Comparison of ENCODE assay signal across 12 cellular contexts in genomic region chr5:53091304-53091703, GRCh38. TPM values are rescaled to one million over a fixed set of nuclear protein-coding genes. Genes with fewer than 3 reads are reported as not detected.
DNase-seq lines count a peak whose midpoint lies in the region; ATAC-seq and TF ChIP-seq lines count a peak whose summit lies in the region.
"Had no signal": no experiment of that assay in that cellular context is flagged by ENCODE, and none has a peak within 500 bp of the region (broad histone marks: within the 10 kb centered on the region; RNA-seq: fewer than 3 reads in every experiment).

No MANE protein-coding gene starts in this region.

- DNase-seq in left cardiac atrium (no peak), left ventricle myocardium inferior (no peak), fibroblast of pulmonary artery (ENCODE audit: low read depth) (peak; percentile 76), NCI-H1105 treated with DMSO at 0.1 percent for 48 hours (lab: John Stamatoyannopoulos, UW) (no peak), GOT3 (lab: John Stamatoyannopoulos, UW) (no peak)
- no peak for DNase-seq in stimulated activated naive CD8-positive, alpha-beta T cell treated with anti-CD3 and anti-CD28 coated beads, Interleukin-15, Interleukin-2, amounts not matched to agents 100 U/mL and 50 U/mL, for 24 hours
- DNase-seq: NCI-H1694, T-helper 1 cell, thyroid gland had no signal

- no peak overlapping the region for H3K4me3 ChIP-seq in left ventricle myocardium inferior
- no peak overlapping the region for H3K4me3 ChIP-seq in fibroblast of pulmonary artery (replicated peaks; ENCODE audit: low read depth, low read length)
- H3K4me3 ChIP-seq: skin epidermis, thyroid gland had no signal

- intact Hi-C loops in left cardiac atrium (cut with DNase I) = no loop called here
- intact Hi-C loops in left ventricle myocardium inferior (cut with micrococcal nuclease) = no loop called here

- no peaks in the 10 kb centered on the region for H3K9me3 ChIP-seq in left ventricle myocardium inferior (replicated peaks)
- H3K9me3 ChIP-seq: thyroid gland had no signal

- ATAC-seq in left cardiac atrium (peak; percentile 27 to 80), SK-N-SH treated with all-trans-retinoic acid at 6 μM for 48 hours (peak; percentile 62), GM18861 (IDR thresholded peaks at IDR 0.05; ENCODE audit: unreplicated experiment) (no peak)
- no peak for ATAC-seq in stimulated activated naive CD8-positive, alpha-beta T cell treated with anti-CD3 and anti-CD28 coated beads, Interleukin-15, Interleukin-2, amounts not matched to agents 100 U/mL and 50 U/mL, for 24 hours

- no peaks in the 10 kb centered on the region for H3K36me3 ChIP-seq in left ventricle myocardium inferior
- H3K36me3 ChIP-seq: thyroid gland had no signal

- TF ChIP-seq CTCF in left ventricle myocardium inferior (IDR thresholded peaks at IDR 0.05; ENCODE audit: borderline replicate concordance) (no peak), fibroblast of pulmonary artery (IDR thresholded peaks at IDR 0.05; ENCODE audit: low read length, missing control alignments) (peak; percentile 15)

- H3K4me1 ChIP-seq in left ventricle myocardium inferior = peaks cover 19% of the 10 kb centered on the region
- H3K4me1 ChIP-seq: thyroid gland had no signal

- no peak overlapping the region for H3K27ac ChIP-seq in left ventricle myocardium inferior (replicated peaks)
- H3K27ac ChIP-seq: thyroid gland had no signal

- H3K27me3 ChIP-seq in left ventricle myocardium inferior (ENCODE audit: low read depth) = no peaks in the 10 kb centered on the region
- H3K27me3 ChIP-seq: thyroid gland had no signal

TF ChIP-seq in SK-N-SH treated with all-trans-retinoic acid at 6 μM for 48 hours, 23 proteins besides CTCF, POLR2A, EP300 and RAD21:
- TF ChIP-seq CSRNP3 (CRISPR knock-in tag; IDR thresholded peaks at IDR 0.05) (no peak), SNAI2 (CRISPR knock-in tag; IDR thresholded peaks at IDR 0.05) (no peak), BACH2 (CRISPR knock-in tag; IDR thresholded peaks at IDR 0.05; ENCODE audit: borderline replicate concordance) (no peak), TCF4 (CRISPR knock-in tag; IDR thresholded peaks at IDR 0.05; ENCODE audit: borderline replicate concordance) (no peak), POU6F1 (CRISPR knock-in tag; IDR thresholded peaks at IDR 0.05; ENCODE audit: borderline replicate concordance, low read depth) (no peak), ARNTL (CRISPR knock-in tag; IDR thresholded peaks at IDR 0.05; ENCODE audit: borderline replicate concordance, low read depth) (no peak), RARB (CRISPR knock-in tag; IDR thresholded peaks at IDR 0.05) (no peak), ISL1 (CRISPR knock-in tag; IDR thresholded peaks at IDR 0.05) (no peak; the same call in 1 of the 2 replicates), ESRRG (CRISPR knock-in tag; IDR thresholded peaks at IDR 0.05) (no peak), PATZ1 (CRISPR knock-in tag; IDR thresholded peaks at IDR 0.05; ENCODE audit: borderline replicate concordance) (no peak), CSDC2 (CRISPR knock-in tag; IDR thresholded peaks at IDR 0.05) (no peak), TSHZ2 (CRISPR knock-in tag; IDR thresholded peaks at IDR 0.05) (no peak), ZNF70 (CRISPR knock-in tag; IDR thresholded peaks at IDR 0.05) (no peak), ZNF565 (CRISPR knock-in tag; conservative IDR thresholded peaks at IDR 0.05; ENCODE audit: low read depth) (no peak), TOX (CRISPR knock-in tag; IDR thresholded peaks at IDR 0.05; ENCODE audit: borderline replicate concordance) (no peak), OSR1 (CRISPR knock-in tag; IDR thresholded peaks at IDR 0.05) (no peak), ZFP30 (CRISPR knock-in tag; IDR thresholded peaks at IDR 0.05) (no peak)

RNA-seq across cellular contexts. Expression of gene MOCS2, which starts 18.3 kb away (rescaled TPM):
- total RNA-seq in left cardiac atrium = 10 to 100 TPM; 63.7 to 64.4 TPM
- total RNA-seq in left ventricle myocardium inferior = 88.7 TPM

Comparison
In these comparisons a context has a peak if more than half of its experiments do, and no peak if none do; other contexts are left out.
1. ATAC-seq: peak in left cardiac atrium (2 of 2) and SK-N-SH treated with all-trans-retinoic acid at 6 μM for 48 hours (single experiment); none in GM18861 (single experiment) and stimulated activated naive CD8-positive, alpha-beta T cell treated with anti-CD3 and anti-CD28 coated beads, Interleukin-15, Interleukin-2, amounts not matched to agents 100 U/mL and 50 U/mL, for 24 hours (single experiment).